In the genomic region with DNA sequence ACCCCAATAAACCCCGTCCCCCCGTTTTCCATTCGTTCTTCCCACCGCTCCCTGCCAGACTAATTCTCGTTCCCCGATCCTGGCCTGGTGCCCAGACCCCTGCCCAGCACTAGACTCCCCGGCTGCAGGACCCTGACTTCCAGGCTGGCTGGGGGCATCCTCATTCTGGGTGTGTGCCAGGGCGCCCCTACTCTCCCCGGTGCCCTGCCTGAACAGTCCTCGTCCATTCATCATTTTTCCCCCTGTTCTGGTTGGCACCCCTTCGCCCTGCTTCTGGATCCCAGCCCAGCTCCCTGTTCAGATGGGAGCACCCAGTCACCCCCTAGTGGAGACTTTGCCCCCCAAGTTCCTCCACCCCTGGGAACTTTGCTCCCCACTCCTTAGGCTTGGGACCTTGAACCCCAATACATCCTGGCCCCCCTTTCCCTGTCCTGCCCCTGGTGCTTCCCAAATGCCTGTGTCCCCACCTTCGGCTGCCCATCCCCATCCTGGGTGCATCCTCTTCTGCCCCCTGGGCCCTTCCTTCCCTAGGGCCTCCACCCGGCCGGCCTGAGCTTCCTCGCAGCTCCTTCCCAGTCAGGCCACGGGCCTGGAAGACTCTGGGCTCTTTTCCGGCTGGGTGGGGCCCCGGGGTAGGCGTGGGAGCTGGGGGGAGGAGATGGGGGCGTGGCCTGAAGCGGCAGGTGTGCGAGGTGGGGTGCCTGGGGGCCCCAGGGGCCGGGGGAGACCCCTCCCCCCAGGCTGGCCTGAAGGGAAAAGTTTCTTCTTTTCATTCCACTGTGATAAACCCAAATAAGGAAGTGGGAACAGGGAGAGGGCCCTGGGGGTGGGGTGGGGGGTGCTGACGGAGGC, we compare ENCODE assay signal across 8 cellular contexts. TPM values are rescaled to one million over a fixed set of nuclear protein-coding genes. Genes with fewer than 3 reads are reported as not detected.
DNase-seq lines count a peak whose midpoint lies in the region; ATAC-seq and TF ChIP-seq lines count a peak whose summit lies in the region.

No MANE protein-coding gene starts in this region.

- H3K27me3 Mint-ChIP-seq in CD4-positive, alpha-beta memory T cell = no peaks in the 10 kb centered on the region
- no peaks in the 10 kb centered on the region for H3K27me3 Mint-ChIP-seq in activated CD8-positive, alpha-beta T cell treated with anti-CD3 and anti-CD28 coated beads, Interleukin-2, amount 10 ng/mL, durations not matched to agents 7 days and 5 days (ENCODE audit: low read depth)
- H3K27me3 Mint-ChIP-seq in progenitor cell of endocrine pancreas = peaks cover 3% of the 10 kb centered on the region

- peaks cover 36% of the 10 kb centered on the region for H3K4me1 ChIP-seq in CD4-positive, alpha-beta memory T cell (ENCODE audit: insufficient read depth, low read length)

- peak; percentile 24 for TF ChIP-seq CTCF in progenitor cell of endocrine pancreas (IDR thresholded peaks at IDR 0.05; ENCODE audit: unreplicated experiment)

- H3K27ac Mint-ChIP-seq in CD4-positive, alpha-beta memory T cell = peak overlapping the region; percentile 53 to 88 (median 82)
- H3K27ac Mint-ChIP-seq in activated CD8-positive, alpha-beta T cell treated with anti-CD3 and anti-CD28 coated beads, Interleukin-2, amount 10 ng/mL, durations not matched to agents 7 days and 5 days = peak overlapping the region; percentile 48
- no peak overlapping the region for H3K27ac Mint-ChIP-seq in progenitor cell of endocrine pancreas

- POLR2A ChIA-PET in CD4-positive, alpha-beta memory T cell (lab: Charles Lee; ENCODE audit: partially characterized antibody) = interaction anchor here (1.2 to 38.9 kb wide), 9 partner anchors 10 to 66 kb away, joined by 3 to 937 read pairs (median 23); a partner anchor contains a TSS
- POLR2A ChIA-PET in activated CD8-positive, alpha-beta T cell treated with anti-CD3 and anti-CD28 coated beads, Interleukin-2, amount 10 ng/mL, durations not matched to agents 7 days and 5 days (lab: Charles Lee) = interaction anchor here (0.5 to 2.4 kb wide), 6 partner anchors 9 to 67 kb away, joined by 3 to 18 read pairs (median 4); a partner anchor contains a TSS

- peak overlapping the region; percentile 81 to 89 (median 86) for H3K4me3 Mint-ChIP-seq in CD4-positive, alpha-beta memory T cell
- peak overlapping the region; percentile 89 for H3K4me3 Mint-ChIP-seq in activated CD8-positive, alpha-beta T cell treated with anti-CD3 and anti-CD28 coated beads, Interleukin-2, amount 10 ng/mL, durations not matched to agents 7 days and 5 days
- H3K4me3 Mint-ChIP-seq in progenitor cell of endocrine pancreas (ENCODE audit: low read depth) = peak overlapping the region; percentile 82

- no peaks in the 10 kb centered on the region for H3K27me3 ChIP-seq in CD4-positive, alpha-beta memory T cell (ENCODE audit: insufficient read depth, low read length)

- no peaks in the 10 kb centered on the region for H3K9me3 Mint-ChIP-seq in CD4-positive, alpha-beta memory T cell
- no peaks in the 10 kb centered on the region for H3K9me3 Mint-ChIP-seq in activated CD8-positive, alpha-beta T cell treated with anti-CD3 and anti-CD28 coated beads, Interleukin-2, amount 10 ng/mL, durations not matched to agents 7 days and 5 days (ENCODE audit: insufficient read depth)
- H3K9me3 Mint-ChIP-seq in progenitor cell of endocrine pancreas (ENCODE audit: low read depth) = no peaks in the 10 kb centered on the region

- CTCF ChIA-PET in CD4-positive, alpha-beta memory T cell (lab: Charles Lee; ENCODE audit: partially characterized antibody) = interaction anchor here (1.7 to 10.5 kb wide), 6 partner anchors 9 to 65 kb away, joined by 4 to 121 read pairs (median 30); a partner anchor contains a TSS
- CTCF ChIA-PET in activated CD8-positive, alpha-beta T cell treated with anti-CD3 and anti-CD28 coated beads, Interleukin-2, amount 10 ng/mL, durations not matched to agents 7 days and 5 days (lab: Charles Lee) = interaction anchor here (0.6 to 3.7 kb wide), 8 partner anchors 10 to 67 kb away, joined by 3 to 63 read pairs (median 8); a partner anchor contains a TSS

- H3K36me3 Mint-ChIP-seq in CD4-positive, alpha-beta memory T cell = peaks cover 0 to 4% of the 10 kb centered on the region in 2 donors
- peaks cover 4% of the 10 kb centered on the region for H3K36me3 Mint-ChIP-seq in activated CD8-positive, alpha-beta T cell treated with anti-CD3 and anti-CD28 coated beads, Interleukin-2, amount 10 ng/mL, durations not matched to agents 7 days and 5 days (ENCODE audit: low read depth)
- H3K36me3 Mint-ChIP-seq in progenitor cell of endocrine pancreas (ENCODE audit: insufficient read depth) = no peaks in the 10 kb centered on the region

- H3K27ac ChIP-seq in CD4-positive, alpha-beta memory T cell (ENCODE audit: low read depth, low read length) = peak overlapping the region; percentile 36

- H3K36me3 ChIP-seq in CD4-positive, alpha-beta memory T cell (ENCODE audit: insufficient read depth, low read length) = peaks cover 3% of the 10 kb centered on the region

- H3K4me1 Mint-ChIP-seq in CD4-positive, alpha-beta memory T cell = peaks cover 5 to 36% (median 13%) of the 10 kb centered on the region in 4 donors
- peaks cover 41% of the 10 kb centered on the region for H3K4me1 Mint-ChIP-seq in activated CD8-positive, alpha-beta T cell treated with anti-CD3 and anti-CD28 coated beads, Interleukin-2, amount 10 ng/mL, durations not matched to agents 7 days and 5 days (ENCODE audit: low read depth)
- H3K4me1 Mint-ChIP-seq in progenitor cell of endocrine pancreas (ENCODE audit: low read depth) = peaks cover 11% of the 10 kb centered on the region

- intact Hi-C loops in CD4-positive, alpha-beta memory T cell (cut with micrococcal nuclease) = loop anchor here (1.0 kb wide), 4 partner anchors 17 to 49 kb away; a partner anchor contains a TSS

- no peaks in the 10 kb centered on the region for H3K9me3 ChIP-seq in CD4-positive, alpha-beta memory T cell (ENCODE audit: control insufficient read depth in 1 of 2, low read length in 2 of 2)

- H3K4me3 ChIP-seq in CD4-positive, alpha-beta memory T cell (ENCODE audit: low read length in 2 of 2) = peak overlapping the region; percentile 17 to 56

- peak in 1 of 5 donors; percentile 17 for DNase-seq in CD4-positive, alpha-beta memory T cell
- DNase-seq in HK-2 (ENCODE audit: unreplicated experiment) = peak; percentile 52
- DNase-seq in activated CD8-positive, alpha-beta T cell treated with anti-CD3 and anti-CD28 coated beads, Interleukin-2, amount 10 ng/mL, durations not matched to agents 7 days and 5 days = peak; percentile 42
- peak; percentile 57 for DNase-seq in glomerular visceral epithelial cell (ENCODE audit: extremely low spot score)
- no peak for DNase-seq in progenitor cell of endocrine pancreas (ENCODE audit: low spot score, unreplicated experiment)
- DNase-seq in pons (ENCODE audit: low spot score) = no peak
- DNase-seq in foreskin melanocyte = no peak

- ATAC-seq in activated CD8-positive, alpha-beta T cell treated with anti-CD3 and anti-CD28 coated beads, Interleukin-2, amount 10 ng/mL, durations not matched to agents 7 days and 5 days = peak; percentile 15
- ATAC-seq in GM21576 (IDR thresholded peaks at IDR 0.05; ENCODE audit: unreplicated experiment) = no peak

RNA-seq across cellular contexts. Expression of a gene that starts 0.9 kb away (rescaled TPM):
- total RNA-seq in CD4-positive, alpha-beta memory T cell = 10 to 100 TPM; 10.8 to 11.9 TPM
- under 1 TPM in 1 of 2 donors, not detected in 1; 0.71 TPM for polyA plus RNA-seq in CD4-positive, alpha-beta memory T cell
- total RNA-seq in activated CD8-positive, alpha-beta T cell treated with anti-CD3 and anti-CD28 coated beads, Interleukin-2, amount 10 ng/mL, durations not matched to agents 7 days and 5 days = 10 to 100 TPM; 19.7 TPM
- total RNA-seq in progenitor cell of endocrine pancreas = 22.6 and 27.3 TPM in 2 replicates

RNA-seq across cellular contexts. Expression of a gene that starts 5.5 kb away (rescaled TPM):
- total RNA-seq in CD4-positive, alpha-beta memory T cell = 10 to 100 TPM; 32.2 to 38.4 TPM
- 10 to 100 TPM; 52.1 to 83.5 TPM for polyA plus RNA-seq in CD4-positive, alpha-beta memory T cell
- 100 to 1,000 TPM; 178 to 197 TPM for total RNA-seq in activated CD8-positive, alpha-beta T cell treated with anti-CD3 and anti-CD28 coated beads, Interleukin-2, amount 10 ng/mL, durations not matched to agents 7 days and 5 days
- total RNA-seq in progenitor cell of endocrine pancreas = 198 TPM in 2 replicates

RNA-seq across cellular contexts. Expression of a gene that starts 11.3 kb away (rescaled TPM):
- total RNA-seq in CD4-positive, alpha-beta memory T cell = 10 to 100 TPM; 41.4 to 46.4 TPM
- 100 to 1,000 TPM; 106 to 107 TPM for polyA plus RNA-seq in CD4-positive, alpha-beta memory T cell
- total RNA-seq in activated CD8-positive, alpha-beta T cell treated with anti-CD3 and anti-CD28 coated beads, Interleukin-2, amount 10 ng/mL, durations not matched to agents 7 days and 5 days = 10 to 100 TPM; 26.9 to 33.0 TPM
- 48.5 and 57.7 TPM in 2 replicates for total RNA-seq in progenitor cell of endocrine pancreas

RNA-seq across cellular contexts. Expression of a gene that starts 17.8 kb away (rescaled TPM):
- total RNA-seq in CD4-positive, alpha-beta memory T cell = 10 to 100 TPM; 96.8 to 97.3 TPM
- polyA plus RNA-seq in CD4-positive, alpha-beta memory T cell = 10 to 100 TPM in 1 of 2 donors, 1 to 10 TPM in 1; 2.3 to 22.2 TPM
- total RNA-seq in activated CD8-positive, alpha-beta T cell treated with anti-CD3 and anti-CD28 coated beads, Interleukin-2, amount 10 ng/mL, durations not matched to agents 7 days and 5 days = 10 to 100 TPM; 81.5 to 87.8 TPM
- 66.1 and 68.2 TPM in 2 replicates for total RNA-seq in progenitor cell of endocrine pancreas

RNA-seq across cellular contexts. Expression of a gene that starts 21.9 kb away (rescaled TPM):
- 10 to 100 TPM; 60.6 to 64.5 TPM for total RNA-seq in CD4-positive, alpha-beta memory T cell
- polyA plus RNA-seq in CD4-positive, alpha-beta memory T cell = 10 to 100 TPM; 15.6 to 23.6 TPM
- 10 to 100 TPM; 38.0 to 41.3 TPM for total RNA-seq in activated CD8-positive, alpha-beta T cell treated with anti-CD3 and anti-CD28 coated beads, Interleukin-2, amount 10 ng/mL, durations not matched to agents 7 days and 5 days
- total RNA-seq in progenitor cell of endocrine pancreas = 35.4 and 39.1 TPM in 2 replicates

Comparison
In these comparisons a context has a peak if more than half of its experiments do, and no peak if none do; other contexts are left out.
1. DNase-seq: peak in HK-2 (single experiment), activated CD8-positive, alpha-beta T cell treated with anti-CD3 and anti-CD28 coated beads, Interleukin-2, amount 10 ng/mL, durations not matched to agents 7 days and 5 days (single experiment) and glomerular visceral epithelial cell (single experiment); none in progenitor cell of endocrine pancreas (single experiment), pons (single experiment) and foreskin melanocyte (single experiment).
2. Peak in every context shown above with its lines, with median percentiles within 50 percentile points of each other: H3K4me3 Mint-ChIP-seq.